Comparison of ENCODE assay signal across 22 cellular contexts in genomic region chr18:34609991-34610658, GRCh38.
"Had no signal": no experiment of that assay in that cellular context is flagged by ENCODE, and none has a peak within 500 bp of the region (broad histone marks: within the 10 kb centered on the region; RNA-seq: fewer than 3 reads in every experiment).

No MANE protein-coding gene starts in this region.

- ATAC-seq: esophagus mucosa; gastroesophageal sphincter; natural killer cell treated with Interleukin-12 subunit alpha and Interleukin-12 subunit beta and Interleukin-15 and Interleukin-18, amount 100 ng/mL, for 72 hours; sciatic nerve; stimulated activated naive CD8-positive, alpha-beta T cell treated with anti-CD3 and anti-CD28 coated beads, Interleukin-15, Interleukin-2, amounts not matched to agents 100 U/mL and 50 U/mL, for 24 hours had no signal

- H3K9me3 ChIP-seq: gastroesophageal sphincter, ovary, tibial artery, upper lobe of left lung, uterus had no signal

- H3K9ac ChIP-seq: neural progenitor cell had no signal

- H3K27ac ChIP-seq: gastroesophageal sphincter, neural progenitor cell, ovary, skin epidermis, tibial artery, upper lobe of left lung, uterus had no signal

- H3K4me2 ChIP-seq: neural progenitor cell had no signal

- H3K27me3 Mint-ChIP-seq: central memory CD8-positive, alpha-beta T cell; progenitor cell of endocrine pancreas had no signal

- H3K4me3 Mint-ChIP-seq: central memory CD8-positive, alpha-beta T cell; immature natural killer cell; mesothelial cell of epicardium; natural killer cell treated with Interleukin-12 subunit alpha and Interleukin-12 subunit beta and Interleukin-15 and Interleukin-18, amount 100 ng/mL, for 72 hours; neural progenitor cell had no signal

- H3K27me3 ChIP-seq: gastroesophageal sphincter, neural progenitor cell, ovary, tibial artery, upper lobe of left lung, uterus had no signal

- H3K4me1 Mint-ChIP-seq: central memory CD8-positive, alpha-beta T cell; immature natural killer cell; neural progenitor cell had no signal

- FAIRE-seq: endometrium, kidney had no signal

- DNase-seq: effector memory CD4-positive, alpha-beta T cell; glutamatergic neuron; immature natural killer cell; kidney; mammary epithelial cell; nucleus accumbens; ovary; stimulated activated CD4-positive, alpha-beta T cell treated with anti-CD3 and anti-CD28 coated beads, Interleukin-12 subunit alpha, Interleukin-12 subunit beta, amount 100 ng/mL, for 4 hours; stimulated activated naive CD8-positive, alpha-beta T cell treated with anti-CD3 and anti-CD28 coated beads, Interleukin-15, Interleukin-2, amounts not matched to agents 100 U/mL and 50 U/mL, for 24 hours; tibial artery; uterus had no signal

- H3K9me3 Mint-ChIP-seq: immature natural killer cell, neural progenitor cell had no signal

- H3K27ac Mint-ChIP-seq: immature natural killer cell; mesothelial cell of epicardium; natural killer cell treated with Interleukin-12 subunit alpha and Interleukin-12 subunit beta and Interleukin-15 and Interleukin-18, amount 100 ng/mL, for 72 hours; neural progenitor cell; progenitor cell of endocrine pancreas had no signal

- H3K4me3 ChIP-seq: gastroesophageal sphincter, neural progenitor cell, ovary, skin epidermis, tibial artery, upper lobe of left lung, uterus had no signal

- H3K4me1 ChIP-seq: neural progenitor cell, upper lobe of left lung, uterus had no signal

- H3K36me3 Mint-ChIP-seq: immature natural killer cell; mesothelial cell of epicardium; natural killer cell treated with Interleukin-12 subunit alpha and Interleukin-12 subunit beta and Interleukin-15 and Interleukin-18, amount 100 ng/mL, for 72 hours; neural progenitor cell had no signal

- H2AFZ ChIP-seq: neural progenitor cell had no signal

- H3K36me3 ChIP-seq: gastroesophageal sphincter, neural progenitor cell, ovary, tibial artery, upper lobe of left lung, uterus had no signal
